Comparison of ENCODE assay signal across 34 cellular contexts in the genomic region with DNA sequence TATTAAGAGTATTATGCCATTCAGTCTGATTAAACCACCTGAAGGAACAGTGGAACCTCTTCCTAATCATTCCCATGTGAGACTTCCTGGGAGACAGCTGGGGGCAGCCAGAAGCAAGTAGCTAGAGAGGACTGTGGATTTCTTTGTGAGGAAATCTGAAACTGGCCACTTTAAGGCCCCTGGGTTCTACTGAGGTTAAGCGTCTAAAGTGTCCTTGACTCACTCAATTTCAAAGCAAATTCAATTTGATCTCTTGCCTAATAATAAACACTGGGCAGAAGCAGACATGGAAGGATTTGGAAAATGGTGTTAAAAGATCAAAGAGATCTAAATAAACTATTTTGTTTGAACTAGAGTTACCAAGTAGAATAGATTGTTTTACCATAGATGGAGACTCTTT.
"Had no signal": no experiment of that assay in that cellular context is flagged by ENCODE, and none has a peak within 500 bp of the region (broad histone marks: within the 10 kb centered on the region; RNA-seq: fewer than 3 reads in every experiment).

No MANE protein-coding gene starts in this region.

- H3K4me3 ChIP-seq: cardiac muscle cell, Peyer's patch, SJSA1 had no signal

- H3K4me3 Mint-ChIP-seq: activated CD4-positive, alpha-beta memory T cell treated with anti-CD3 and anti-CD28 coated beads, Interleukin-2, amount 10 ng/mL, durations not matched to agents 7 days and 5 days; activated CD8-positive, alpha-beta memory T cell treated with anti-CD3 and anti-CD28 coated beads, Interleukin-2, amount 10 ng/mL, durations not matched to agents 7 days and 5 days; activated naive CD4-positive, alpha-beta T cell treated with anti-CD3 and anti-CD28 coated beads, Interleukin-2, amount 10 ng/mL, durations not matched to agents 7 days and 5 days; activated naive CD8-positive, alpha-beta T cell treated with anti-CD3 and anti-CD28 coated beads for 36 hours; central memory CD8-positive, alpha-beta T cell; T-helper 1 cell treated with Interleukin-12 subunit alpha and Interleukin-12 subunit beta and Interleukin-4 antibody, amounts not matched to agents 30 μg/mL and 1 μg/mL, for 36 hours; T-helper 2 cell treated with Interferon-gamma antibody and Interleukin-4, amounts not matched to agents 5 μg/mL and 100 μg/mL, for 36 hours had no signal

- DNase-seq: activated CD4-positive, alpha-beta memory T cell treated with anti-CD3 and anti-CD28 coated beads, Interleukin-2, amount 10 ng/mL, durations not matched to agents 7 days and 5 days; activated CD4-positive, alpha-beta T cell treated with anti-CD3 and anti-CD28 coated beads for 1 hour; activated CD4-positive, alpha-beta T cell treated with anti-CD3 and anti-CD28 coated beads for 48 hours; activated CD4-positive, CD25-positive, alpha-beta regulatory T cell; activated CD8-positive, alpha-beta memory T cell treated with anti-CD3 and anti-CD28 coated beads for 24 hours; activated CD8-positive, alpha-beta memory T cell treated with anti-CD3 and anti-CD28 coated beads, Interleukin-2, amount 10 ng/mL, durations not matched to agents 7 days and 5 days; activated CD8-positive, alpha-beta memory T cell treated with anti-CD3 and anti-CD28 coated beads, Interleukin-2, amount 50 U/mL, for 48 hours; activated effector memory CD4-positive, alpha-beta T cell treated with Interleukin-2 at 50 U/mL for 16 hours; activated naive CD4-positive, alpha-beta T cell treated with anti-CD3 and anti-CD28 coated beads, Interleukin-2, amount 10 ng/mL, durations not matched to agents 7 days and 5 days; activated naive CD8-positive, alpha-beta T cell treated with anti-CD3 and anti-CD28 coated beads for 36 hours; activated T-cell treated with anti-CD3 and anti-CD28 coated beads, Interleukin-2, amount 50 U/mL, for 48 hours; amniotic stem cell; aorta; Karpas-422; NCI-H1092; NCI-H1436 treated with DMSO at 0.1 percent for 48 hours; NCI-H1694 treated with DMSO at 0.1 percent for 48 hours; NCI-H2029; NCI-H2171 treated with DMSO at 0.1 percent for 48 hours; NCI-H2227 treated with DMSO at 0.1 percent for 48 hours; NCI-H446; NCI-H510A treated with DMSO at 0.1 percent for 48 hours; NCI-H526 treated with DMSO at 0.1 percent for 48 hours; NK-92 treated with Interleukin-12 subunit alpha and Interleukin-12 subunit beta, amount 100 ng/mL, for 24 hours; PC-3; Peyer's patch; RPMI8226; SHP77 treated with DMSO at 0.1 percent for 48 hours; SK-N-SH had no signal

- H3K9me3 ChIP-seq: Peyer's patch, SJSA1, SK-N-SH had no signal

- H3K4me2 ChIP-seq: SK-N-SH had no signal

- H3K36me3 Mint-ChIP-seq: activated CD8-positive, alpha-beta memory T cell treated with anti-CD3 and anti-CD28 coated beads, Interleukin-2, amount 10 ng/mL, durations not matched to agents 7 days and 5 days; activated naive CD4-positive, alpha-beta T cell treated with anti-CD3 and anti-CD28 coated beads, Interleukin-2, amount 10 ng/mL, durations not matched to agents 7 days and 5 days; activated naive CD8-positive, alpha-beta T cell treated with anti-CD3 and anti-CD28 coated beads for 36 hours had no signal

- H3K9me3 Mint-ChIP-seq: activated CD4-positive, alpha-beta memory T cell treated with anti-CD3 and anti-CD28 coated beads, Interleukin-2, amount 10 ng/mL, durations not matched to agents 7 days and 5 days; activated naive CD4-positive, alpha-beta T cell treated with anti-CD3 and anti-CD28 coated beads, Interleukin-2, amount 10 ng/mL, durations not matched to agents 7 days and 5 days; activated naive CD8-positive, alpha-beta T cell treated with anti-CD3 and anti-CD28 coated beads for 36 hours; T-helper 1 cell treated with Interleukin-12 subunit alpha and Interleukin-12 subunit beta and Interleukin-4 antibody, amounts not matched to agents 30 μg/mL and 1 μg/mL, for 36 hours had no signal

- H3K36me3 ChIP-seq: cardiac muscle cell, Peyer's patch, SJSA1 had no signal

- H3K9ac ChIP-seq: SK-N-SH had no signal

- H3K27me3 Mint-ChIP-seq: activated CD4-positive, alpha-beta memory T cell treated with anti-CD3 and anti-CD28 coated beads, Interleukin-2, amount 10 ng/mL, durations not matched to agents 7 days and 5 days; activated CD8-positive, alpha-beta memory T cell treated with anti-CD3 and anti-CD28 coated beads, Interleukin-2, amount 10 ng/mL, durations not matched to agents 7 days and 5 days; activated naive CD4-positive, alpha-beta T cell treated with anti-CD3 and anti-CD28 coated beads, Interleukin-2, amount 10 ng/mL, durations not matched to agents 7 days and 5 days; activated naive CD8-positive, alpha-beta T cell treated with anti-CD3 and anti-CD28 coated beads for 36 hours; central memory CD8-positive, alpha-beta T cell had no signal

- ATAC-seq: activated CD8-positive, alpha-beta memory T cell treated with anti-CD3 and anti-CD28 coated beads, Interleukin-2, amount 10 ng/mL, durations not matched to agents 7 days and 5 days; PC-3 had no signal

- H3K27me3 ChIP-seq: cardiac muscle cell, Peyer's patch, SJSA1 had no signal

- H3K27ac ChIP-seq: cardiac muscle cell, Peyer's patch, SJSA1 had no signal

- H3K4me1 ChIP-seq: Peyer's patch, SJSA1 had no signal

- H3K27ac Mint-ChIP-seq: activated CD4-positive, alpha-beta memory T cell treated with anti-CD3 and anti-CD28 coated beads, Interleukin-2, amount 10 ng/mL, durations not matched to agents 7 days and 5 days; activated CD8-positive, alpha-beta memory T cell treated with anti-CD3 and anti-CD28 coated beads, Interleukin-2, amount 10 ng/mL, durations not matched to agents 7 days and 5 days; activated naive CD4-positive, alpha-beta T cell treated with anti-CD3 and anti-CD28 coated beads, Interleukin-2, amount 10 ng/mL, durations not matched to agents 7 days and 5 days; activated naive CD8-positive, alpha-beta T cell treated with anti-CD3 and anti-CD28 coated beads for 36 hours; T-helper 1 cell treated with Interleukin-12 subunit alpha and Interleukin-12 subunit beta and Interleukin-4 antibody, amounts not matched to agents 30 μg/mL and 1 μg/mL, for 36 hours; T-helper 2 cell treated with Interferon-gamma antibody and Interleukin-4, amounts not matched to agents 5 μg/mL and 100 μg/mL, for 36 hours had no signal

- H3K4me1 Mint-ChIP-seq: activated CD4-positive, alpha-beta memory T cell treated with anti-CD3 and anti-CD28 coated beads, Interleukin-2, amount 10 ng/mL, durations not matched to agents 7 days and 5 days; activated CD8-positive, alpha-beta memory T cell treated with anti-CD3 and anti-CD28 coated beads, Interleukin-2, amount 10 ng/mL, durations not matched to agents 7 days and 5 days; activated naive CD4-positive, alpha-beta T cell treated with anti-CD3 and anti-CD28 coated beads, Interleukin-2, amount 10 ng/mL, durations not matched to agents 7 days and 5 days; activated naive CD8-positive, alpha-beta T cell treated with anti-CD3 and anti-CD28 coated beads for 36 hours; central memory CD8-positive, alpha-beta T cell had no signal
